ENCODE assay signal across 8 cellular contexts in genomic region chr16:720507-720989, GRCh38. TPM values are rescaled to one million over a fixed set of nuclear protein-coding genes. Genes with fewer than 3 reads are reported as not detected.
DNase-seq lines count a peak whose midpoint lies in the region; ATAC-seq and TF ChIP-seq lines count a peak whose summit lies in the region.

No MANE protein-coding gene starts in this region.

- no peaks in the 10 kb centered on the region for H3K9me3 Mint-ChIP-seq in chondrocyte (ENCODE audit: low read depth)

- H3K27ac Mint-ChIP-seq in chondrocyte (ENCODE audit: unreplicated experiment): peak overlapping the region; percentile 80

- peaks cover 3% of the 10 kb centered on the region for H3K4me1 ChIP-seq in RWPE2 (ENCODE audit: insufficient read depth, poor library complexity, severe bottlenecking)

- intact Hi-C loops in left colon (cut with DNase I, micrococcal nuclease): no loop called here

- peaks cover 22% of the 10 kb centered on the region for H3K4me1 Mint-ChIP-seq in chondrocyte (ENCODE audit: low read depth)

- ATAC-seq in HG03095 (IDR thresholded peaks at IDR 0.05; ENCODE audit: unreplicated experiment) (peak; percentile 6), RWPE2 (ENCODE audit: low read depth) (peak; percentile 20), left colon (peak; percentile 30)

- H3K4me3 Mint-ChIP-seq in chondrocyte (ENCODE audit: unreplicated experiment): peak overlapping the region; percentile 77

- no peaks in the 10 kb centered on the region for H3K9me3 ChIP-seq in RWPE2 (ENCODE audit: severe bottlenecking)

- DNase-seq in AG08395 (ENCODE audit: low spot score) (peak; percentile 61), GM12865 (ENCODE audit: low read depth) (peak; percentile 85), RWPE2 (ENCODE audit: low spot score) (no peak), chondrocyte (ENCODE audit: low spot score) (no peak), left colon (peak; percentile 56 to 63), NCI-H128 (lab: John Stamatoyannopoulos, UW; ENCODE audit: unreplicated experiment) (no peak)
- DNase-seq in stimulated activated CD8-positive, alpha-beta memory T cell treated with anti-CD3 and anti-CD28 coated beads, Interleukin-4, amount 100 ng/mL, for 48 hours: peak; percentile 73

- H3K4me3 ChIP-seq in GM12865 (ENCODE audit: low read depth, low read length): peak overlapping the region; percentile 86
- peak overlapping the region; percentile 73 for H3K4me3 ChIP-seq in RWPE2 (ENCODE audit: severe bottlenecking)

- H3K27ac ChIP-seq in RWPE2 (ENCODE audit: poor library complexity, severe bottlenecking): peak overlapping the region; percentile 85

- TF ChIP-seq CTCF in GM12865 (IDR thresholded peaks at IDR 0.05; ENCODE audit: insufficient read depth, low read depth, low read length, missing control alignments) (peak; percentile 21), RWPE2 (IDR thresholded peaks at IDR 0.05; ENCODE audit: poor library complexity, severe bottlenecking) (peak; percentile 15), chondrocyte (IDR thresholded peaks at IDR 0.05) (peak; percentile 46)

- H3K27me3 Mint-ChIP-seq in chondrocyte (ENCODE audit: low read depth): no peaks in the 10 kb centered on the region

- peaks cover 7% of the 10 kb centered on the region; the same call in 1 of the 2 replicates for H3K36me3 ChIP-seq in RWPE2 (ENCODE audit: low read depth)

- H3K27me3 ChIP-seq in RWPE2 (ENCODE audit: insufficient read depth, poor library complexity, severe bottlenecking): no peaks in the 10 kb centered on the region

- H3K36me3 Mint-ChIP-seq in chondrocyte (ENCODE audit: low read depth): no peaks in the 10 kb centered on the region

RNA-seq across cellular contexts. Expression of gene ANTKMT, which starts 0.4 kb away (rescaled TPM):
- total RNA-seq in chondrocyte (31.6 to 42.4 TPM (median 38.2 TPM) in 3 replicates), left colon (10 to 100 TPM; 47.2 to 48.6 TPM)

RNA-seq across cellular contexts. Expression of gene METRN, which starts 5.6 kb away (rescaled TPM):
- total RNA-seq in chondrocyte (50.7 to 62.3 TPM (median 58.5 TPM) in 3 replicates), left colon (10 to 100 TPM; 21.7 to 37.8 TPM)

RNA-seq across cellular contexts. Expression of gene CCDC78, which starts 5.7 kb away (rescaled TPM):
- total RNA-seq in chondrocyte (1.8 to 3.9 TPM (median 2.5 TPM) in 3 replicates), left colon (under 1 TPM; 0.75 to 0.95 TPM)

RNA-seq across cellular contexts. Expression of gene HAGHL, which starts 6.4 kb away (rescaled TPM):
- total RNA-seq in chondrocyte (7.9 to 20.6 TPM (median 15.0 TPM) in 3 replicates), left colon (1 to 10 TPM; 2.0 to 3.3 TPM)

RNA-seq across cellular contexts. Expression of gene FBXL16, which starts 14.9 kb away (rescaled TPM):
- total RNA-seq in chondrocyte: 0.53 to 0.87 TPM (median 0.82 TPM) in 3 replicates
- total RNA-seq in left colon: 1 to 10 TPM; 1.2 to 3.1 TPM

Comparison
In these comparisons a context has a peak if more than half of its experiments do, and no peak if none do; other contexts are left out.
1. DNase-seq: peak in AG08395 (single experiment), GM12865 (single experiment), left colon (2 of 2) and stimulated activated CD8-positive, alpha-beta memory T cell treated with anti-CD3 and anti-CD28 coated beads, Interleukin-4, amount 100 ng/mL, for 48 hours (single experiment); none in RWPE2 (single experiment), chondrocyte (single experiment) and NCI-H128 (single experiment).
2. Peak in every context shown above with its lines, with median percentiles within 50 percentile points of each other: CTCF ChIP-seq and ATAC-seq.